Comparison of ENCODE assay signal across 11 cellular contexts in genomic region chr15:52790941-52791751, GRCh38. TPM values are rescaled to one million over a fixed set of nuclear protein-coding genes. Genes with fewer than 3 reads are reported as not detected.
DNase-seq lines count a peak whose midpoint lies in the region; ATAC-seq, FAIRE-seq and TF ChIP-seq lines count a peak whose summit lies in the region.
"Had no signal": no experiment of that assay in that cellular context is flagged by ENCODE, and none has a peak within 500 bp of the region (broad histone marks: within the 10 kb centered on the region; RNA-seq: fewer than 3 reads in every experiment).

No MANE protein-coding gene starts in this region.

- H4K20me1 ChIP-seq in GM12878 (ENCODE audit: control insufficient read depth, insufficient read depth) (no peaks in the 10 kb centered on the region), HepG2 (ENCODE audit: insufficient read depth, low read length) (no peaks in the 10 kb centered on the region)

- intact Hi-C loops in activated naive CD4-positive, alpha-beta T cell treated with anti-CD3 and anti-CD28 coated beads for 36 hours (cut with micrococcal nuclease): loop anchor here (2.0 to 5.0 kb wide), 2 partner anchors 14 to 1186 kb away; partner anchors contain the start of gene UNC13C
- intact Hi-C loops in GM12878 (cut with micrococcal nuclease; ENCODE audit: unreplicated experiment) (no loop called here), HepG2 (cut with micrococcal nuclease; ENCODE audit: unreplicated experiment) (no loop called here)

- ATAC-seq in GM12878: no peak
- ATAC-seq in HepG2: no peak
- no peak for ATAC-seq in GM21423 (IDR thresholded peaks at IDR 0.05; ENCODE audit: unreplicated experiment)

- no peak overlapping the region for H3K27ac Mint-ChIP-seq in activated naive CD4-positive, alpha-beta T cell treated with anti-CD3 and anti-CD28 coated beads for 36 hours
- H3K27ac Mint-ChIP-seq in type B pancreatic cell: no peak overlapping the region

- BruUV-seq in GM12878 (replicated peaks; lab: Mats Ljungman, UMichigan) (no TSS peak), HepG2 (replicated peaks; lab: Mats Ljungman, UMichigan) (no TSS peak)

- H2AFZ ChIP-seq in GM12878 (ENCODE audit: control insufficient read depth, low read depth, low read length): peak overlapping the region; percentile 34; the same call in 1 of the 2 replicates
- H2AFZ ChIP-seq in HepG2 (ENCODE audit: low read length): no peak overlapping the region

- peak overlapping the region; percentile 64; the same call in 1 of the 2 replicates for H3K4me3 ChIP-seq in GM12878
- H3K4me3 ChIP-seq in HepG2 (replicated peaks in 1 of 3; ENCODE audit: insufficient read depth in 1 of 3, low read depth in 2 of 3, low read length in 3 of 3): peak overlapping the region in 1 of 3 experiments; percentile 80; a peak in 1 of 6 replicates

- peaks cover 82% of the 10 kb centered on the region for H3K27me3 Mint-ChIP-seq in activated naive CD4-positive, alpha-beta T cell treated with anti-CD3 and anti-CD28 coated beads for 36 hours (ENCODE audit: low read depth)
- H3K27me3 Mint-ChIP-seq in type B pancreatic cell: peaks cover 96% of the 10 kb centered on the region

- H3K36me3 ChIP-seq in GM12878 (ENCODE audit: control insufficient read depth in 2 of 2, insufficient read depth in 2 of 2, low read length in 1 of 2): no peaks in the 10 kb centered on the region
- no peaks in the 10 kb centered on the region for H3K36me3 ChIP-seq in HepG2 (replicated peaks in 1 of 2; ENCODE audit: control insufficient read depth in 1 of 2, insufficient read depth in 2 of 2, low read length in 2 of 2)

- peak overlapping the region; percentile 88 for H3K4me2 ChIP-seq in GM12878 (ENCODE audit: control insufficient read depth, insufficient read depth)
- H3K4me2 ChIP-seq in HepG2 (ENCODE audit: low read depth, low read length): no peak overlapping the region; the same call in 1 of the 2 replicates

- CTCF ChIA-PET in activated naive CD4-positive, alpha-beta T cell treated with anti-CD3 and anti-CD28 coated beads for 36 hours (lab: Charles Lee): interaction anchor here (0.6 to 1.0 kb wide), 2 partner anchors 14 to 162 kb away, joined by 3 read pairs; no protein-coding TSS in a partner anchor
- CTCF ChIA-PET in GM12878 (lab: Yijun Ruan, JAX) (no interaction called here), HepG2 (lab: Yijun Ruan, JAX; ENCODE audit: low intra/inter-chr PET ratio, low total read pairs) (no interaction called here)

- 0 out of 6 replicates have a peak, but pooled peaks of 1 of the 3 experiments have one; percentile 16 for TF ChIP-seq CTCF in GM12878 (IDR thresholded peaks at IDR 0.05 in 2 of 3, conservative IDR thresholded peaks at IDR 0.05 in 1 of 3; ENCODE audit: control insufficient read depth in 2 of 3, extremely low read depth in 1 of 3, insufficient read depth in 1 of 3, low read depth in 3 of 3, low read length in 3 of 3)
- TF ChIP-seq CTCF in HepG2 (CRISPR knock-in tag; IDR thresholded peaks at IDR 0.05): no peak
- TF ChIP-seq CTCF in type B pancreatic cell (conservative IDR thresholded peaks at IDR 0.05): peak; percentile 68

- H3K79me2 ChIP-seq in GM12878 (ENCODE audit: control insufficient read depth, insufficient read depth, low read length): no peaks in the 10 kb centered on the region
- peaks cover 26% of the 10 kb centered on the region for H3K79me2 ChIP-seq in HepG2 (ENCODE audit: insufficient read depth, low read length)

- in situ Hi-C loops in GM12878 (cut with MboI) (no loop called here), HepG2 (cut with HindIII; ENCODE audit: extremely low pct_ligation_motif_present, low pct_unique_long_range_greater_than_20kb) (no loop called here)

- WGBS in GM12878 (ENCODE audit: insufficient coverage, insufficient replicate concordance, low lambda C conversion rate, missing lambda C conversion rate): 35% methylated on average over 47 of the region's 50 CpGs
- 94% methylated on average over 48 of the region's 50 CpGs for WGBS in HepG2 (ENCODE audit: low lambda C conversion rate)

- H3K4me1 ChIP-seq in GM12878 (ENCODE audit: control insufficient read depth, insufficient read depth, low read length) (peaks cover 3% of the 10 kb centered on the region; the same call in 1 of the 2 replicates), HepG2 (ENCODE audit: insufficient read depth, low read length) (peaks cover 13% of the 10 kb centered on the region)

- TF ChIP-seq EP300 in GM12878 (IDR thresholded peaks at IDR 0.05; ENCODE audit: borderline replicate concordance in 1 of 2, control insufficient read depth in 1 of 2, low read depth in 2 of 2, low read length in 2 of 2) (no peak), HepG2 (IDR thresholded peaks at IDR 0.05; ENCODE audit: low read depth in 2 of 2, low read length in 2 of 2) (no peak), HepG2 (CRISPR knock-in tag; IDR thresholded peaks at IDR 0.05; ENCODE audit: borderline replicate concordance) (no peak)

- peaks cover 27 to 36% of the 10 kb centered on the region in 2 experiments for H3K27me3 ChIP-seq in GM12878 (replicated peaks in 1 of 2; ENCODE audit: control insufficient read depth in 2 of 2, insufficient read depth in 2 of 2, low read length in 1 of 2)
- peaks cover 1 to 29% of the 10 kb centered on the region in 2 experiments for H3K27me3 ChIP-seq in HepG2 (ENCODE audit: control insufficient read depth in 1 of 2, insufficient read depth in 2 of 2, low read length in 2 of 2)

- peak overlapping the region; percentile 54 for H3K4me3 Mint-ChIP-seq in activated naive CD4-positive, alpha-beta T cell treated with anti-CD3 and anti-CD28 coated beads for 36 hours
- peak overlapping the region; percentile 86 for H3K4me3 Mint-ChIP-seq in type B pancreatic cell

- no peak for DNase-seq in activated naive CD4-positive, alpha-beta T cell treated with anti-CD3 and anti-CD28 coated beads for 36 hours
- no peak for DNase-seq in activated naive CD4-positive, alpha-beta T cell (lab: John Stamatoyannopoulos, UW)
- DNase-seq in GM12878 (ENCODE audit: low read depth, low spot score): no peak
- DNase-seq in HepG2 (ENCODE audit: low spot score): no peak
- DNase-seq in type B pancreatic cell (ENCODE audit: extremely low spot score, unreplicated experiment): no peak
- DNase-seq in NCI-H2029 (lab: John Stamatoyannopoulos, UW): no peak
- no peak for DNase-seq in COR-L47 (lab: John Stamatoyannopoulos, UW)
- DNase-seq: activated CD4-positive, alpha-beta T cell treated with anti-CD3 and anti-CD28 coated beads, Interleukin-2, amount 50 U/mL, for 1 hour; DMS79 had no signal

- H3K4me1 Mint-ChIP-seq in activated naive CD4-positive, alpha-beta T cell treated with anti-CD3 and anti-CD28 coated beads for 36 hours (ENCODE audit: low read depth): peaks cover 20% of the 10 kb centered on the region
- peaks cover 7% of the 10 kb centered on the region for H3K4me1 Mint-ChIP-seq in type B pancreatic cell (ENCODE audit: unreplicated experiment)

- RAD21 ChIA-PET in GM12878 (lab: Charles Lee; ENCODE audit: unreplicated experiment): no interaction called here

- H3K27ac ChIP-seq in GM12878 (ENCODE audit: control insufficient read depth, insufficient read depth): no peak overlapping the region
- H3K27ac ChIP-seq in HepG2 (ENCODE audit: extremely low read length, insufficient read depth, low read length): no peak overlapping the region
- H3K27ac ChIP-seq: HL-60 had no signal

- POLR2A ChIA-PET in GM12878 (lab: Charles Lee): no interaction called here
- POLR2A ChIA-PET in HepG2 (lab: Yijun Ruan, JAX): interaction anchor here (1.4 to 1.5 kb wide), 2 partner anchors 12 to 33 kb away, joined by 4 read pairs; no protein-coding TSS in a partner anchor

- TF ChIP-seq RAD21 in GM12878 (IDR thresholded peaks at IDR 0.05; ENCODE audit: insufficient read depth, low read depth, low read length) (no peak), HepG2 (CRISPR knock-in tag; IDR thresholded peaks at IDR 0.05) (no peak)

- no peaks in the 10 kb centered on the region for H3K9me3 Mint-ChIP-seq in activated naive CD4-positive, alpha-beta T cell treated with anti-CD3 and anti-CD28 coated beads for 36 hours
- H3K9me3 Mint-ChIP-seq in type B pancreatic cell: no peaks in the 10 kb centered on the region

- SMC1A ChIA-PET in GM12878 (lab: Charles Lee; ENCODE audit: uncharacterized antibody, unreplicated experiment): no interaction called here

- no peaks in the 10 kb centered on the region; the same call in 2 of the 3 replicates for H3K9me3 ChIP-seq in GM12878 (replicated peaks; ENCODE audit: control insufficient read depth, insufficient read depth, low read length)
- H3K9me3 ChIP-seq in HepG2 (ENCODE audit: low read length): peaks cover 8% of the 10 kb centered on the region; the same call in 1 of the 2 replicates

- H3K36me3 Mint-ChIP-seq in activated naive CD4-positive, alpha-beta T cell treated with anti-CD3 and anti-CD28 coated beads for 36 hours (ENCODE audit: low read depth): no peaks in the 10 kb centered on the region
- no peaks in the 10 kb centered on the region for H3K36me3 Mint-ChIP-seq in type B pancreatic cell

- FAIRE-seq in GM12878 (lab: Jason Lieb, UNC) (no peak), HepG2 (lab: Jason Lieb, UNC) (no peak)

- no peak overlapping the region for H3K9ac ChIP-seq in GM12878 (ENCODE audit: control insufficient read depth, insufficient read depth, low read length)
- no peak overlapping the region for H3K9ac ChIP-seq in HepG2 (ENCODE audit: insufficient read depth, low read depth, low read length)

- TF ChIP-seq POLR2A in GM12878 (IDR thresholded peaks at IDR 0.05; ENCODE audit: low read depth, low read length) (no peak), HepG2 (IDR thresholded peaks at IDR 0.05; ENCODE audit: insufficient read depth in 1 of 2, low read depth in 2 of 2, low read length in 2 of 2) (no peak)

RNA-seq across cellular contexts. Expression of gene ONECUT1, which starts 1.0 kb away (rescaled TPM):
- total RNA-seq in activated naive CD4-positive, alpha-beta T cell treated with anti-CD3 and anti-CD28 coated beads for 36 hours: not detected
- total RNA-seq in GM12878 (2013; cell fraction: nucleolus; rRNA removed): not detected in 2 replicates
- total RNA-seq in GM12878 (2014; rRNA removed) (not detected in 2 replicates), GM12878 (2014; rRNA removed; fragmentation: Illumina TruSeq; extraction: Trizol) (not detected in 2 replicates), GM12878 (2021) (0.11 and 0.28 TPM in 2 replicates), HepG2 (2016; rRNA removed; fragmentation: Illumina TruSeq; extraction: Trizol) (9.1 and 9.3 TPM in 2 replicates), type B pancreatic cell (ENCODE audit: low replicate concordance) (11.0 and 11.1 TPM in 2 replicates)
- not detected for polyA plus RNA-seq in GM12878 (2011; ENCODE audit: low read depth)
- polyA plus RNA-seq in GM12878 (2011; rRNA removed) (not detected in 2 replicates), GM12878 (2014; fragmentation: Illumina TruSeq; extraction: Trizol) (not detected in 2 replicates), GM12878 (2014; fragmentation: Nextera tagmentation; extraction: Ambion mirVana) (not detected), GM12878 (2014; rRNA removed) (not detected in 2 replicates), GM12878 (2016; fragmentation: Nextera tagmentation; extraction: Ambion mirVana) (not detected), HepG2 (2011; rRNA removed) (3.5 and 3.8 TPM in 2 replicates)
- polyA plus RNA-seq in GM12878 (2011; cell fraction: cytosol; rRNA removed): not detected in 2 replicates
- not detected in 2 replicates for polyA plus RNA-seq in GM12878 (2011; cell fraction: nucleus; rRNA removed)
- polyA plus RNA-seq in GM12878 (2012): not detected in 2 replicates
- not detected in 2 replicates for polyA minus RNA-seq in GM12878 (2011; rRNA and poly(A)+ RNA removed)
- polyA minus RNA-seq in GM12878 (2011; cell fraction: cytosol; rRNA and poly(A)+ RNA removed): not detected in 2 replicates
- not detected in 2 replicates for polyA minus RNA-seq in GM12878 (2011; cell fraction: nucleus; rRNA and poly(A)+ RNA removed)
- 1.9 and 2.8 TPM in 2 replicates for total RNA-seq in HepG2 (2016; cell fraction: cytosol; rRNA removed; fragmentation: Illumina TruSeq; extraction: Trizol; ENCODE audit: low read depth)
- 7.3 and 7.4 TPM in 2 replicates for total RNA-seq in HepG2 (2016; cell fraction: insoluble cytoplasmic fraction; rRNA removed; fragmentation: Illumina TruSeq; extraction: Trizol)
- total RNA-seq in HepG2 (2016; cell fraction: membrane; rRNA removed; fragmentation: Illumina TruSeq; extraction: Trizol): 6.4 and 6.6 TPM in 2 replicates
- total RNA-seq in HepG2 (2016; cell fraction: nucleus; rRNA removed; fragmentation: Illumina TruSeq; extraction: Trizol): 11.7 and 15.6 TPM in 2 replicates
- 1.8 and 2.0 TPM in 2 replicates for polyA plus RNA-seq in HepG2 (2011; cell fraction: cytosol; rRNA removed)
- 9.9 and 11.0 TPM in 2 replicates for polyA plus RNA-seq in HepG2 (2011; cell fraction: nucleus; rRNA removed)
- 13.4 and 15.9 TPM in 2 replicates for polyA plus RNA-seq in HepG2 (2012)
- 1.0 and 1.8 TPM in 2 replicates for polyA plus RNA-seq in HepG2 (2016; cell fraction: cytosol; fragmentation: Illumina TruSeq; extraction: Trizol; ENCODE audit: low read depth)
- 7.6 and 8.6 TPM in 2 replicates for polyA plus RNA-seq in HepG2 (2016; cell fraction: insoluble cytoplasmic fraction; fragmentation: Illumina TruSeq; extraction: Trizol; ENCODE audit: low read depth)
- polyA plus RNA-seq in HepG2 (2016; cell fraction: membrane; fragmentation: Illumina TruSeq; extraction: Trizol; ENCODE audit: low read depth): 4.2 and 4.5 TPM in 2 replicates
- 13.6 and 17.1 TPM in 2 replicates for polyA plus RNA-seq in HepG2 (2016; cell fraction: nucleus; fragmentation: Illumina TruSeq; extraction: Trizol; ENCODE audit: insufficient read depth, low read depth)
- 10.5 TPM in 1 of 2 replicates, not detected in the other for polyA minus RNA-seq in HepG2 (2011; rRNA and poly(A)+ RNA removed; ENCODE audit: low replicate concordance)
- polyA minus RNA-seq in HepG2 (2011; cell fraction: cytosol; rRNA and poly(A)+ RNA removed): 7.3 and 19.3 TPM in 2 replicates
- polyA minus RNA-seq in HepG2 (2011; cell fraction: nucleus; rRNA and poly(A)+ RNA removed): 14.2 and 19.6 TPM in 2 replicates
